In genomic region chr2:114642371-114642770, GRCh38 we compare ENCODE assay signal across 22 cellular contexts.
DNase-seq lines count a peak whose midpoint lies in the region; ATAC-seq, FAIRE-seq and TF ChIP-seq lines count a peak whose summit lies in the region.
"Had no signal": no experiment of that assay in that cellular context is flagged by ENCODE, and none has a peak within 500 bp of the region (broad histone marks: within the 10 kb centered on the region; RNA-seq: fewer than 3 reads in every experiment).

No MANE protein-coding gene starts in this region.

- intact Hi-C loops in Caco-2 (cut with micrococcal nuclease; ENCODE audit: unreplicated experiment) (loop anchor here (1.0 to 5.0 kb wide), 4 partner anchors 8 to 665 kb away; no protein-coding TSS in a partner anchor), left lung (cut with DNase I) (no loop called here)

- H3K27me3 Mint-ChIP-seq in Caco-2 (ENCODE audit: insufficient read depth, unreplicated experiment): no peaks in the 10 kb centered on the region
- H3K27me3 Mint-ChIP-seq: CD4-positive, alpha-beta memory T cell had no signal

- FAIRE-seq in bronchial epithelial cell (lab: Jason Lieb, UNC): no peak
- FAIRE-seq: G401.6, GM12891 had no signal

- H3K36me3 Mint-ChIP-seq in Caco-2 (ENCODE audit: insufficient read depth, unreplicated experiment): peaks cover 10% of the 10 kb centered on the region
- H3K36me3 Mint-ChIP-seq: CD14-positive monocyte; CD4-positive, alpha-beta memory T cell had no signal

- no peak overlapping the region for H3K4ac ChIP-seq in trophoblast cell (ENCODE audit: low read depth, low read length)

- H3K4me1 Mint-ChIP-seq in Caco-2 (ENCODE audit: low read depth, unreplicated experiment): peaks cover 27% of the 10 kb centered on the region
- H3K4me1 Mint-ChIP-seq: CD14-positive monocyte; CD4-positive, alpha-beta memory T cell had no signal

- WGBS in trophoblast cell (ENCODE audit: extremely low coverage, insufficient coverage, insufficient read length): no CpG with 5 or more reads among the region's 2 CpGs

- no peak overlapping the region for H3K18ac ChIP-seq in trophoblast cell (ENCODE audit: low read length)

- no peak overlapping the region for H2BK12ac ChIP-seq in trophoblast cell (ENCODE audit: low read length)

- H3K4me2 ChIP-seq in trophoblast cell (ENCODE audit: low read length): no peak overlapping the region
- H3K4me2 ChIP-seq: BLaER1 had no signal

- no peak overlapping the region for H3K9ac ChIP-seq in trophoblast cell (ENCODE audit: low read length)
- H3K9ac ChIP-seq: BLaER1 had no signal

- H3K79me1 ChIP-seq in trophoblast cell (ENCODE audit: low read length): no peaks in the 10 kb centered on the region

- H3K27ac ChIP-seq in left lung (no peak overlapping the region), trophoblast cell (ENCODE audit: low read depth, low read length) (no peak overlapping the region)
- H3K27ac ChIP-seq: BLaER1, HL-60 had no signal

- peaks cover 31% of the 10 kb centered on the region for H3K4me1 ChIP-seq in Caco-2
- H3K4me1 ChIP-seq in left lung: no peaks in the 10 kb centered on the region
- H3K4me1 ChIP-seq in trophoblast cell (ENCODE audit: control insufficient read depth in 1 of 2, insufficient read depth in 2 of 2, low read length in 2 of 2): no peaks in the 10 kb centered on the region
- H3K4me1 ChIP-seq: BLaER1 had no signal

- H2AFZ ChIP-seq in trophoblast cell (ENCODE audit: insufficient read depth, low read length, poor library complexity): no peak overlapping the region

- H3K27ac Mint-ChIP-seq in Caco-2 (ENCODE audit: unreplicated experiment): peak overlapping the region; percentile 94
- H3K27ac Mint-ChIP-seq: CD14-positive monocyte; CD4-positive, alpha-beta memory T cell; HFFc6 had no signal

- H3K4me3 Mint-ChIP-seq in Caco-2 (ENCODE audit: unreplicated experiment): peak overlapping the region; percentile 45
- H3K4me3 Mint-ChIP-seq: CD14-positive monocyte; CD4-positive, alpha-beta memory T cell; HFFc6 had no signal

- H4K12ac ChIP-seq in trophoblast cell (ENCODE audit: low read depth, low read length): no peak overlapping the region

- H3K14ac ChIP-seq in trophoblast cell (ENCODE audit: low read length): no peak overlapping the region

- H4K8ac ChIP-seq in trophoblast cell (ENCODE audit: low read depth, low read length): no peak overlapping the region

- no peak overlapping the region for H3K23ac ChIP-seq in trophoblast cell (ENCODE audit: low read length)

- H2BK5ac ChIP-seq in trophoblast cell (ENCODE audit: low read depth, low read length, poor library complexity): no peak overlapping the region

- no peak overlapping the region for H2BK120ac ChIP-seq in trophoblast cell (ENCODE audit: insufficient read depth, low read length, poor library complexity)

- peak; percentile 86 to 89 for DNase-seq in Caco-2
- peak; percentile 8 for DNase-seq in bronchial epithelial cell (ENCODE audit: low read depth)
- DNase-seq in left lung: no peak
- peak; percentile 20 to 30 for DNase-seq in trophoblast cell
- no peak for DNase-seq in activated T-cell treated with anti-CD3 and anti-CD28 coated beads for 4 hours
- DNase-seq in NCI-H128 (lab: John Stamatoyannopoulos, UW; ENCODE audit: unreplicated experiment): no peak
- DNase-seq: 8988T; Calu3; CD4-positive, alpha-beta memory T cell; DMS79 treated with DMSO at 0.1 percent for 48 hours; EL; GOT3; H7; HFFc6 had no signal

- H3K4me3 ChIP-seq in Caco-2 (ENCODE audit: low read depth, low read length) (no peak overlapping the region), bronchial epithelial cell (ENCODE audit: low read depth, low read length) (no peak overlapping the region), left lung (no peak overlapping the region), trophoblast cell (ENCODE audit: low read depth, low read length) (no peak overlapping the region)
- H3K4me3 ChIP-seq: BLaER1 had no signal

- no peaks in the 10 kb centered on the region for H3K27me3 ChIP-seq in Caco-2 (replicated peaks; ENCODE audit: control insufficient read depth, insufficient read depth, low read length)
- H3K27me3 ChIP-seq in bronchial epithelial cell (ENCODE audit: control insufficient read depth, insufficient read depth, low read length): no peaks in the 10 kb centered on the region
- no peaks in the 10 kb centered on the region for H3K27me3 ChIP-seq in left lung
- no peaks in the 10 kb centered on the region for H3K27me3 ChIP-seq in trophoblast cell (ENCODE audit: insufficient read depth, low read length)
- H3K27me3 ChIP-seq: BLaER1 had no signal

- CTCF ChIA-PET in Caco-2 (lab: Charles Lee): interaction anchor here (0.6 kb wide), 1 partner anchor 8 kb away, joined by 3 read pairs; no protein-coding TSS in a partner anchor

- no peak overlapping the region for H2AK5ac ChIP-seq in trophoblast cell (ENCODE audit: low read length)

- TF ChIP-seq CTCF in Caco-2 (IDR thresholded peaks at IDR 0.05; ENCODE audit: insufficient read depth in 1 of 2, low read depth in 1 of 2, low read length in 1 of 2, severe bottlenecking in 1 of 2, unreplicated experiment in 1 of 2) (no peak), bronchial epithelial cell (IDR thresholded peaks at IDR 0.05; ENCODE audit: insufficient read depth, low read length, severe bottlenecking) (no peak), left lung (IDR thresholded peaks at IDR 0.05) (no peak)

- no TSS peak for BruUV-seq in Caco-2 (replicated peaks; lab: Mats Ljungman, UMichigan)

- POLR2A ChIA-PET in Caco-2 (lab: Charles Lee): interaction anchor here (0.5 to 0.9 kb wide), 3 partner anchors 22 to 753 kb away, joined by 3 to 5 read pairs (median 3); partner anchors contain the start of gene ACTR3

- H3K36me3 ChIP-seq in Caco-2 (ENCODE audit: control insufficient read depth, insufficient read depth, low read length) (no peaks in the 10 kb centered on the region), bronchial epithelial cell (ENCODE audit: control insufficient read depth, insufficient read depth, low read length) (no peaks in the 10 kb centered on the region), left lung (no peaks in the 10 kb centered on the region), trophoblast cell (ENCODE audit: control insufficient read depth in 1 of 2, insufficient read depth in 2 of 2, low read length in 2 of 2) (no peaks in the 10 kb centered on the region)
- H3K36me3 ChIP-seq: BLaER1 had no signal

- peaks cover 8% of the 10 kb centered on the region for H3K9me3 Mint-ChIP-seq in Caco-2 (ENCODE audit: unreplicated experiment)

- H3K9me3 ChIP-seq in Caco-2: 0 out of 2 replicates have a peak, but pooled peaks cover 3% of the 10 kb centered on the region
- H3K9me3 ChIP-seq in left lung: peaks cover 0 to 4% of the 10 kb centered on the region in 2 donors
- H3K9me3 ChIP-seq in trophoblast cell (ENCODE audit: insufficient read depth, low read depth, low read length): no peaks in the 10 kb centered on the region

- no peaks in the 10 kb centered on the region for H3K79me2 ChIP-seq in trophoblast cell (ENCODE audit: control insufficient read depth, insufficient read depth, low read length, poor library complexity)

- no peak overlapping the region for H4K91ac ChIP-seq in trophoblast cell (ENCODE audit: low read depth, low read length)

- ATAC-seq in left lung (peak; percentile 78), GM18868 (IDR thresholded peaks at IDR 0.05; ENCODE audit: unreplicated experiment) (no peak), GM19351 (IDR thresholded peaks at IDR 0.05; ENCODE audit: unreplicated experiment) (no peak)
- ATAC-seq: HCT116 had no signal

Comparison
In these comparisons a context has a peak if more than half of its experiments do, and no peak if none do; other contexts are left out.
1. DNase-seq: peak in Caco-2 (2 of 2), bronchial epithelial cell (single experiment) and trophoblast cell (2 of 2); none in left lung (0 of 2), activated T-cell treated with anti-CD3 and anti-CD28 coated beads for 4 hours (single experiment) and NCI-H128 (single experiment).